In genomic region chr20:58650181-58650775, GRCh38 we compare ENCODE assay signal across 8 cellular contexts. TPM values are rescaled to one million over a fixed set of nuclear protein-coding genes. Genes with fewer than 3 reads are reported as not detected.
DNase-seq lines count a peak whose midpoint lies in the region; ATAC-seq and TF ChIP-seq lines count a peak whose summit lies in the region.

No MANE protein-coding gene starts in this region.

- peaks cover 9% of the 10 kb centered on the region for H3K36me3 ChIP-seq in DND-41 (ENCODE audit: insufficient read depth, low read length)
- H3K36me3 ChIP-seq in mesendoderm (ENCODE audit: control insufficient read depth, insufficient read depth, low read length), result no peaks in the 10 kb centered on the region
- H3K36me3 ChIP-seq in testis (ENCODE audit: low read depth, missing control alignments), result no peaks in the 10 kb centered on the region

- peaks cover 5% of the 10 kb centered on the region for H3K79me1 ChIP-seq in mesendoderm (ENCODE audit: low read length)

- peak overlapping the region; percentile 99 for H3K18ac ChIP-seq in mesendoderm (ENCODE audit: low read length)

- peak overlapping the region; percentile 86 for H3K56ac ChIP-seq in mesendoderm (ENCODE audit: low read length)

- H4K8ac ChIP-seq in mesendoderm (ENCODE audit: low read depth, low read length), result peak overlapping the region; percentile 98

- H3K4me2 ChIP-seq in DND-41 (ENCODE audit: insufficient read depth, low read length) (peak overlapping the region; percentile 66), mesendoderm (ENCODE audit: low read length) (peak overlapping the region; percentile 74)

- TF ChIP-seq CTCF in DND-41 (IDR thresholded peaks at IDR 0.05; ENCODE audit: borderline replicate concordance, extremely low read depth, low read length, poor library complexity, severe bottlenecking), result peak; percentile 76
- TF ChIP-seq CTCF in WI38 (IDR thresholded peaks at IDR 0.05; ENCODE audit: low read depth, low read length), result no peak; the same call in 1 of the 2 replicates
- no peak for TF ChIP-seq CTCF in coronary artery (IDR thresholded peaks at IDR 0.05)
- TF ChIP-seq CTCF in testis (IDR thresholded peaks at IDR 0.05), result no peak

- H3K23ac ChIP-seq in mesendoderm (ENCODE audit: low read length), result no peak overlapping the region

- H3K27ac ChIP-seq in DND-41 (ENCODE audit: low read length), result peak overlapping the region; percentile 90
- peak overlapping the region; percentile 88 to 93 for H3K27ac ChIP-seq in coronary artery
- H3K27ac ChIP-seq in mesendoderm (ENCODE audit: low read depth, low read length), result peak overlapping the region; percentile 68
- H3K27ac ChIP-seq in testis, result peak overlapping the region; percentile 90 to 93

- peak overlapping the region; percentile 94 for H2BK120ac ChIP-seq in mesendoderm (ENCODE audit: low read depth, low read length)

- peak overlapping the region; percentile 99 for H3K4ac ChIP-seq in mesendoderm (ENCODE audit: low read depth, low read length)

- no peak overlapping the region for H4K5ac ChIP-seq in mesendoderm (ENCODE audit: low read length)

- no peaks in the 10 kb centered on the region for H3K9me3 ChIP-seq in DND-41 (ENCODE audit: insufficient read depth, low read length, severe bottlenecking)
- H3K9me3 ChIP-seq in testis, result no peaks in the 10 kb centered on the region

- TF ChIP-seq POLR2A in testis (IDR thresholded peaks at IDR 0.05), result no peak

- intact Hi-C loops in testis (cut with DNase I; ENCODE audit: low total_unique reads), result loop anchor here (10.0 kb wide), 1 partner anchor 45 kb away; no protein-coding TSS in a partner anchor

- WGBS in mesendoderm (ENCODE audit: extremely low coverage, insufficient coverage, low lambda C conversion rate), result no CpG with 5 or more reads among the region's 62 CpGs
- 0 to 1% methylated on average over 16 to 38 of the region's 62 CpGs for WGBS in testis, 2 donors

- H4K20me1 ChIP-seq in DND-41 (ENCODE audit: insufficient read depth, low read length), result peaks cover 9% of the 10 kb centered on the region

- peak; percentile 71 for DNase-seq in DND-41
- DNase-seq in coronary artery (ENCODE audit: low spot score), result no peak
- DNase-seq in mesendoderm, result no peak
- DNase-seq in testis, result peak; percentile 49
- no peak for DNase-seq in SW 1271 (lab: John Stamatoyannopoulos, UW)

- H3K4me1 ChIP-seq in DND-41 (ENCODE audit: insufficient read depth, low read length), result peaks cover 40% of the 10 kb centered on the region
- H3K4me1 ChIP-seq in mesendoderm (ENCODE audit: control insufficient read depth, low read depth, low read length), result no peaks in the 10 kb centered on the region
- peaks cover 8% of the 10 kb centered on the region for H3K4me1 ChIP-seq in testis

- no peak overlapping the region for H2AK5ac ChIP-seq in mesendoderm (ENCODE audit: low read length)

- H3K4me3 ChIP-seq in DND-41 (ENCODE audit: low read depth in 1 of 2, low read length in 2 of 2) (peak overlapping the region; percentile 100), WI38 (ENCODE audit: low read depth, low read length) (peak overlapping the region; percentile 72), coronary artery (peak overlapping the region; percentile 91), mesendoderm (ENCODE audit: low read length) (peak overlapping the region; percentile 44), testis (peak overlapping the region; percentile 93 to 98)

- H2AFZ ChIP-seq in DND-41 (ENCODE audit: low read depth, low read length), result peak overlapping the region; percentile 91

- peak; percentile 32 for ATAC-seq in DND-41 (ENCODE audit: insufficient read depth, low read depth)
- peak; percentile 22 for ATAC-seq in HG02763 (IDR thresholded peaks at IDR 0.05; ENCODE audit: unreplicated experiment)
- no peak for ATAC-seq in GM21825 (IDR thresholded peaks at IDR 0.05; ENCODE audit: unreplicated experiment)

- H2BK5ac ChIP-seq in mesendoderm (ENCODE audit: low read length), result no peak overlapping the region

- H3K9ac ChIP-seq in DND-41 (ENCODE audit: low read depth, low read length) (peak overlapping the region; percentile 98), mesendoderm (ENCODE audit: low read length) (peak overlapping the region; percentile 74)

- H3K27me3 ChIP-seq in DND-41 (ENCODE audit: insufficient read depth, low read length, poor library complexity) (peaks cover 4% of the 10 kb centered on the region), mesendoderm (ENCODE audit: insufficient read depth, low read length, poor library complexity) (no peaks in the 10 kb centered on the region), testis (no peaks in the 10 kb centered on the region)

- peaks cover 45% of the 10 kb centered on the region for H3K79me2 ChIP-seq in DND-41 (ENCODE audit: insufficient read depth, low read length)
- H3K79me2 ChIP-seq in mesendoderm (ENCODE audit: control insufficient read depth, insufficient read depth, low read length), result peaks cover 22% of the 10 kb centered on the region

- H2BK15ac ChIP-seq in mesendoderm (replicated peaks; ENCODE audit: low read depth), result no peak overlapping the region

RNA-seq across cellular contexts. Expression of gene STX16, which starts 0.8 kb away (rescaled TPM):
- 23.7 TPM for polyA plus RNA-seq in mesendoderm (2013, experiment 1 of 2)
- 24.1 TPM for polyA plus RNA-seq in mesendoderm (2013, experiment 2 of 2)
- 100 to 1,000 TPM; 107 to 124 TPM for total RNA-seq in testis
- polyA plus RNA-seq in testis (ENCODE audit: insufficient read depth, low read depth, low replicate concordance), result 79.3 TPM

RNA-seq across cellular contexts. Expression of gene NPEPL1, which starts 42.3 kb away (rescaled TPM):
- polyA plus RNA-seq in mesendoderm (2013, experiment 1 of 2), result 10.3 TPM
- 10.5 TPM for polyA plus RNA-seq in mesendoderm (2013, experiment 2 of 2)
- total RNA-seq in testis, result 10 to 100 TPM; 56.3 to 79.9 TPM
- 47.6 TPM for polyA plus RNA-seq in testis (ENCODE audit: insufficient read depth, low read depth, low replicate concordance)

Comparison
In these comparisons a context has a peak if more than half of its experiments do, and no peak if none do; other contexts are left out.
1. DNase-seq: peak in DND-41 (single experiment) and testis (single experiment); none in coronary artery (single experiment), mesendoderm (single experiment) and SW 1271 (0 of 2).
2. H3K4me3 ChIP-seq: peak in every context shown above with its lines; median percentile 100 in DND-41; 96 in testis; 91 in coronary artery; 72 in WI38; 44 in mesendoderm.
3. Peak in every context shown above with its lines, with median percentiles within 50 percentile points of each other: H3K27ac ChIP-seq.